ENCODE assay signal across 1 cellular context in the genomic region with DNA sequence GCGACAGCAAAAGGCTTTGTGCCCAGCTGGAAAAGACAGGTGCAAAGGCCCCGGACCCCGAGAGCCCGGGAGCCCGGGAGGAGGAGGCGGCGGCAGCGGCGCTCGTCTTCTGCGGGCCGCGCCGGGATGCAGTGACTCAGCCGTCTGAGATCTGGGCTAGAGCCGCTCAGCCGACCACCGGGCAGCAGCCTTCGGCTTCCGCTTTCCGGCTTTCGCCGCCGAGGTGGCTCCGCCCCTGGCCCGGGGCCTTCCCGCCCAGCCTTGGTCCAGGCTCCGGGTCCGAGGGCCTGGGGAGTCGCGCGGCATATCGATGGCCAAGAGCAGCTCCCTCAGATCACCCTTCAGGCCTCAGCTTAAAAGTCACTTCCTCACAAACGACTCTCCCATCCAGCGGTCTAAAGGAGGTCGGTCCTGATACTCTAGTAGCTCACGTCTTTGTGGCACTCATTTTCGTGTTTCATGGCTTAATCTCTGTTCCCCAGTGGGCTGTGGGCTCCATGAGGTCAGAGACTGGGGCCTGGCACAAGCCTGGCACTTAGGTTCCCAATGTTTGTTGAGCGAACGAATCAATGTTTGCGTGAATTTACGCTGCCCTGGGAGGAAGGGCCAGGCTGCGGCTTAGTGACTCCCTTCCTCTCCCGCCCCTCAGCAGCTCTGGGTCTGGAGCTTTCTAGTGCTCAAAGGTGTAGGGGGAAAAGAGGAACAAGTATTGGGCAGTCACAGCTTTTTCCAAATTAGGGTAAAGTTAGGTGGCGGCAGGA.
TF ChIP-seq lines count a peak whose summit lies in the region.

A gene (minus strand): TSS at position 146 of the 761 bp plus-strand sequence. CDS start 783 bp downstream, outside the sequence.

TF ChIP-seq in HEK293, 187 proteins besides CTCF, POLR2A, EP300 and RAD21 (continued from another document):
- TF ChIP-seq, protein P1, sequence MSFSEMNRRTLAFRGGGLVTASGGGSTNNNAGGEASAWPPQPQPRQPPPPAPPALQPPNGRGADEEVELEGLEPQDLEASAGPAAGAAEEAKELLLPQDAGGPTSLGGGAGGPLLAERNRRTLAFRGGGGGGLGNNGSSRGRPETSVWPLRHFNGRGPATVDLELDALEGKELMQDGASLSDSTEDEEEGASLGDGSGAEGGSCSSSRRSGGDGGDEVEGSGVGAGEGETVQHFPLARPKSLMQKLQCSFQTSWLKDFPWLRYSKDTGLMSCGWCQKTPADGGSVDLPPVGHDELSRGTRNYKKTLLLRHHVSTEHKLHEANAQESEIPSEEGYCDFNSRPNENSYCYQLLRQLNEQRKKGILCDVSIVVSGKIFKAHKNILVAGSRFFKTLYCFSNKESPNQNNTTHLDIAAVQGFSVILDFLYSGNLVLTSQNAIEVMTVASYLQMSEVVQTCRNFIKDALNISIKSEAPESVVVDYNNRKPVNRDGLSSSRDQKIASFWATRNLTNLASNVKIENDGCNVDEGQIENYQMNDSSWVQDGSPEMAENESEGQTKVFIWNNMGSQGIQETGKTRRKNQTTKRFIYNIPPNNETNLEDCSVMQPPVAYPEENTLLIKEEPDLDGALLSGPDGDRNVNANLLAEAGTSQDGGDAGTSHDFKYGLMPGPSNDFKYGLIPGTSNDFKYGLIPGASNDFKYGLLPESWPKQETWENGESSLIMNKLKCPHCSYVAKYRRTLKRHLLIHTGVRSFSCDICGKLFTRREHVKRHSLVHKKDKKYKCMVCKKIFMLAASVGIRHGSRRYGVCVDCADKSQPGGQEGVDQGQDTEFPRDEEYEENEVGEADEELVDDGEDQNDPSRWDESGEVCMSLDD (tag by site-specific recombination; IDR thresholded peaks at IDR 0.05), result no peak
- TF ChIP-seq, protein P2, sequence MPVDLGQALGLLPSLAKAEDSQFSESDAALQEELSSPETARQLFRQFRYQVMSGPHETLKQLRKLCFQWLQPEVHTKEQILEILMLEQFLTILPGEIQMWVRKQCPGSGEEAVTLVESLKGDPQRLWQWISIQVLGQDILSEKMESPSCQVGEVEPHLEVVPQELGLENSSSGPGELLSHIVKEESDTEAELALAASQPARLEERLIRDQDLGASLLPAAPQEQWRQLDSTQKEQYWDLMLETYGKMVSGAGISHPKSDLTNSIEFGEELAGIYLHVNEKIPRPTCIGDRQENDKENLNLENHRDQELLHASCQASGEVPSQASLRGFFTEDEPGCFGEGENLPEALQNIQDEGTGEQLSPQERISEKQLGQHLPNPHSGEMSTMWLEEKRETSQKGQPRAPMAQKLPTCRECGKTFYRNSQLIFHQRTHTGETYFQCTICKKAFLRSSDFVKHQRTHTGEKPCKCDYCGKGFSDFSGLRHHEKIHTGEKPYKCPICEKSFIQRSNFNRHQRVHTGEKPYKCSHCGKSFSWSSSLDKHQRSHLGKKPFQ (tag by site-specific recombination; IDR thresholded peaks at IDR 0.05), result no peak
- TF ChIP-seq ZNF561 (tag by site-specific recombination; IDR thresholded peaks at IDR 0.05; ENCODE audit: borderline replicate concordance) (peak; percentile 71; the same call in 1 of the 2 replicates), ZNF501 (tag by site-specific recombination; IDR thresholded peaks at IDR 0.05) (peak; percentile 72), ZNF623 (tag by site-specific recombination; IDR thresholded peaks at IDR 0.05) (peak; percentile 63), ZBTB17 (tag by site-specific recombination; IDR thresholded peaks at IDR 0.05) (peak; percentile 98), ZNF223 (tag by site-specific recombination; IDR thresholded peaks at IDR 0.05) (0 out of 2 replicates have a peak, but pooled peaks have one; percentile 38), ZXDB (tag by site-specific recombination; IDR thresholded peaks at IDR 0.05) (peak; percentile 72; the same call in 1 of the 2 replicates), ZNF621 (tag by site-specific recombination; IDR thresholded peaks at IDR 0.05) (no peak), MEIS1 (CRISPR knock-in tag; IDR thresholded peaks at IDR 0.05; ENCODE audit: borderline replicate concordance) (no peak)
- TF ChIP-seq, protein P3, sequence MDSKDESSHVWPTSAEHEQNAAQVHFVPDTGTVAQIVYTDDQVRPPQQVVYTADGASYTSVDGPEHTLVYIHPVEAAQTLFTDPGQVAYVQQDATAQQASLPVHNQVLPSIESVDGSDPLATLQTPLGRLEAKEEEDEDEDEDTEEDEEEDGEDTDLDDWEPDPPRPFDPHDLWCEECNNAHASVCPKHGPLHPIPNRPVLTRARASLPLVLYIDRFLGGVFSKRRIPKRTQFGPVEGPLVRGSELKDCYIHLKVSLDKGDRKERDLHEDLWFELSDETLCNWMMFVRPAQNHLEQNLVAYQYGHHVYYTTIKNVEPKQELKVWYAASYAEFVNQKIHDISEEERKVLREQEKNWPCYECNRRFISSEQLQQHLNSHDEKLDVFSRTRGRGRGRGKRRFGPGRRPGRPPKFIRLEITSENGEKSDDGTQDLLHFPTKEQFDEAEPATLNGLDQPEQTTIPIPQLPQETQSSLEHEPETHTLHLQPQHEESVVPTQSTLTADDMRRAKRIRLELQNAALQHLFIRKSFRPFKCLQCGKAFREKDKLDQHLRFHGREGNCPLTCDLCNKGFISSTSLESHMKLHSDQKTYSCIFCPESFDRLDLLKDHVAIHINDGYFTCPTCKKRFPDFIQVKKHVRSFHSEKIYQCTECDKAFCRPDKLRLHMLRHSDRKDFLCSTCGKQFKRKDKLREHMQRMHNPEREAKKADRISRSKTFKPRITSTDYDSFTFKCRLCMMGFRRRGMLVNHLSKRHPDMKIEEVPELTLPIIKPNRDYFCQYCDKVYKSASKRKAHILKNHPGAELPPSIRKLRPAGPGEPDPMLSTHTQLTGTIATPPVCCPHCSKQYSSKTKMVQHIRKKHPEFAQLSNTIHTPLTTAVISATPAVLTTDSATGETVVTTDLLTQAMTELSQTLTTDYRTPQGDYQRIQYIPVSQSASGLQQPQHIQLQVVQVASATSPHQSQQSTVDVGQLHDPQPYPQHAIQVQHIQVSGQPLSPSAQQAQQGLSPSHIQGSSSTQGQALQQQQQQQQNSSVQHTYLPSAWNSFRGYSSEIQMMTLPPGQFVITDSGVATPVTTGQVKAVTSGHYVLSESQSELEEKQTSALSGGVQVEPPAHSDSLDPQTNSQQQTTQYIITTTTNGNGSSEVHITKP (tag by site-specific recombination; IDR thresholded peaks at IDR 0.05), result no peak
- TF ChIP-seq, protein P4, sequence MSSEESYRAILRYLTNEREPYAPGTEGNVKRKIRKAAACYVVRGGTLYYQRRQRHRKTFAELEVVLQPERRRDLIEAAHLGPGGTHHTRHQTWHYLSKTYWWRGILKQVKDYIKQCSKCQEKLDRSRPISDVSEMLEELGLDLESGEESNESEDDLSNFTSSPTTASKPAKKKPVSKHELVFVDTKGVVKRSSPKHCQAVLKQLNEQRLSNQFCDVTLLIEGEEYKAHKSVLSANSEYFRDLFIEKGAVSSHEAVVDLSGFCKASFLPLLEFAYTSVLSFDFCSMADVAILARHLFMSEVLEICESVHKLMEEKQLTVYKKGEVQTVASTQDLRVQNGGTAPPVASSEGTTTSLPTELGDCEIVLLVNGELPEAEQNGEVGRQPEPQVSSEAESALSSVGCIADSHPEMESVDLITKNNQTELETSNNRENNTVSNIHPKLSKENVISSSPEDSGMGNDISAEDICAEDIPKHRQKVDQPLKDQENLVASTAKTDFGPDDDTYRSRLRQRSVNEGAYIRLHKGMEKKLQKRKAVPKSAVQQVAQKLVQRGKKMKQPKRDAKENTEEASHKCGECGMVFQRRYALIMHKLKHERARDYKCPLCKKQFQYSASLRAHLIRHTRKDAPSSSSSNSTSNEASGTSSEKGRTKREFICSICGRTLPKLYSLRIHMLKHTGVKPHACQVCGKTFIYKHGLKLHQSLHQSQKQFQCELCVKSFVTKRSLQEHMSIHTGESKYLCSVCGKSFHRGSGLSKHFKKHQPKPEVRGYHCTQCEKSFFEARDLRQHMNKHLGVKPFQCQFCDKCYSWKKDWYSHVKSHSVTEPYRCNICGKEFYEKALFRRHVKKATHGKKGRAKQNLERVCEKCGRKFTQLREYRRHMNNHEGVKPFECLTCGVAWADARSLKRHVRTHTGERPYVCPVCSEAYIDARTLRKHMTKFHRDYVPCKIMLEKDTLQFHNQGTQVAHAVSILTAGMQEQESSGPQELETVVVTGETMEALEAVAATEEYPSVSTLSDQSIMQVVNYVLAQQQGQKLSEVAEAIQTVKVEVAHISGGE (tag by site-specific recombination; conservative IDR thresholded peaks at IDR 0.05; ENCODE audit: low read depth), result peak; percentile 66
- TF ChIP-seq, protein P5, sequence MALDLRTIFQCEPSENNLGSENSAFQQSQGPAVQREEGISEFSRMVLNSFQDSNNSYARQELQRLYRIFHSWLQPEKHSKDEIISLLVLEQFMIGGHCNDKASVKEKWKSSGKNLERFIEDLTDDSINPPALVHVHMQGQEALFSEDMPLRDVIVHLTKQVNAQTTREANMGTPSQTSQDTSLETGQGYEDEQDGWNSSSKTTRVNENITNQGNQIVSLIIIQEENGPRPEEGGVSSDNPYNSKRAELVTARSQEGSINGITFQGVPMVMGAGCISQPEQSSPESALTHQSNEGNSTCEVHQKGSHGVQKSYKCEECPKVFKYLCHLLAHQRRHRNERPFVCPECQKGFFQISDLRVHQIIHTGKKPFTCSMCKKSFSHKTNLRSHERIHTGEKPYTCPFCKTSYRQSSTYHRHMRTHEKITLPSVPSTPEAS (tag by site-specific recombination; IDR thresholded peaks at IDR 0.05), result no peak
- TF ChIP-seq, protein P6, sequence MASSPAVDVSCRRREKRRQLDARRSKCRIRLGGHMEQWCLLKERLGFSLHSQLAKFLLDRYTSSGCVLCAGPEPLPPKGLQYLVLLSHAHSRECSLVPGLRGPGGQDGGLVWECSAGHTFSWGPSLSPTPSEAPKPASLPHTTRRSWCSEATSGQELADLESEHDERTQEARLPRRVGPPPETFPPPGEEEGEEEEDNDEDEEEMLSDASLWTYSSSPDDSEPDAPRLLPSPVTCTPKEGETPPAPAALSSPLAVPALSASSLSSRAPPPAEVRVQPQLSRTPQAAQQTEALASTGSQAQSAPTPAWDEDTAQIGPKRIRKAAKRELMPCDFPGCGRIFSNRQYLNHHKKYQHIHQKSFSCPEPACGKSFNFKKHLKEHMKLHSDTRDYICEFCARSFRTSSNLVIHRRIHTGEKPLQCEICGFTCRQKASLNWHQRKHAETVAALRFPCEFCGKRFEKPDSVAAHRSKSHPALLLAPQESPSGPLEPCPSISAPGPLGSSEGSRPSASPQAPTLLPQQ (tag by site-specific recombination; IDR thresholded peaks at IDR 0.05), result peak; percentile 72; the same call in 1 of the 2 replicates
- TF ChIP-seq, protein P7, sequence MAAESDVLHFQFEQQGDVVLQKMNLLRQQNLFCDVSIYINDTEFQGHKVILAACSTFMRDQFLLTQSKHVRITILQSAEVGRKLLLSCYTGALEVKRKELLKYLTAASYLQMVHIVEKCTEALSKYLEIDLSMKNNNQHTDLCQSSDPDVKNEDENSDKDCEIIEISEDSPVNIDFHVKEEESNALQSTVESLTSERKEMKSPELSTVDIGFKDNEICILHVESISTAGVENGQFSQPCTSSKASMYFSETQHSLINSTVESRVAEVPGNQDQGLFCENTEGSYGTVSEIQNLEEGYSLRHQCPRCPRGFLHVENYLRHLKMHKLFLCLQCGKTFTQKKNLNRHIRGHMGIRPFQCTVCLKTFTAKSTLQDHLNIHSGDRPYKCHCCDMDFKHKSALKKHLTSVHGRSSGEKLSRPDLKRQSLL (tag by site-specific recombination; IDR thresholded peaks at IDR 0.05), result no peak
